In the genomic region with DNA sequence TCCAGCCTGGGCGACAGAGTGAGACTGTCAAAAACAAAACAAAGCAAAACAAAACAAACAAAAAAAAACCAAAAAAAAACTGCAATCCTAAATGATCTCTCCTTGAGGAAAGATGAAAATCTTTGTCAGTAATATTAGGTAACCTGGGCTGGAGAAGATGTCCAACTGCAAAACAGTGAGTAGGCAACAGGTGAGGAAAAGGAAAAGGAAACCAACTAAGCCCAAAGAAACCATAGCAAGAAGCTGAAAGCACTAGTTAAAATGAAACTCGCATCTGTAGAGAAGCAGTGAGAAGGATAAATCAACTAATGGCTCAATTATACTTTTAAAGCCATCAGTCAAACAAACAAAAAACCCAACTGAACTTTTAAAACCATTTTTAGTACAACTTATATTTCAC, we compare ENCODE assay signal across 14 cellular contexts. TPM values are rescaled to one million over a fixed set of nuclear protein-coding genes. Genes with fewer than 3 reads are reported as not detected.
DNase-seq lines count a peak whose midpoint lies in the region; ATAC-seq, FAIRE-seq and TF ChIP-seq lines count a peak whose summit lies in the region.
"Had no signal": no experiment of that assay in that cellular context is flagged by ENCODE, and none has a peak within 500 bp of the region (broad histone marks: within the 10 kb centered on the region; RNA-seq: fewer than 3 reads in every experiment).

No MANE protein-coding gene starts in this region.

- no peak overlapping the region for H3K4me3 ChIP-seq in tibial nerve
- H3K4me3 ChIP-seq: upper lobe of left lung had no signal

- no peak overlapping the region for H3K27ac ChIP-seq in tibial nerve
- H3K27ac ChIP-seq: upper lobe of left lung had no signal

- no peaks in the 10 kb centered on the region for H3K27me3 ChIP-seq in tibial nerve
- H3K27me3 ChIP-seq: upper lobe of left lung had no signal

- DNase-seq in GM18507 (ENCODE audit: extremely low spot score, insufficient read length, low read depth) = no peak
- no peak for DNase-seq in activated gamma-delta T cell treated with Interleukin-2 at 50 U/mL for 16 hours
- DNase-seq in GM19239 (ENCODE audit: insufficient read length, low spot score) = no peak
- no peak for DNase-seq in stimulated activated naive B cell treated with anti-CD40 and anti-IgM and Interleukin-4, amounts not matched to agents 10 μg/mL and 1 μg/mL and 100 μg/mL, for 72 hours
- no peak for DNase-seq in tibial nerve (ENCODE audit: low spot score in 2 of 2)
- DNase-seq: DMS79 treated with DMSO at 0.1 percent for 48 hours, NCI-H1417, NCI-H526, Right ventricle myocardium superior, upper lobe of left lung had no signal

- H3K4me1 Mint-ChIP-seq in stimulated activated naive B cell treated with anti-CD40 and anti-IgM and Interleukin-4, amounts not matched to agents 10 μg/mL and 1 μg/mL and 100 μg/mL, for 72 hours = peaks cover 3 to 6% of the 10 kb centered on the region in 2 donors

- peak; percentile 73 for ATAC-seq in GM21360 (IDR thresholded peaks at IDR 0.05; ENCODE audit: unreplicated experiment)
- peak; percentile 80 for ATAC-seq in HG02852 (IDR thresholded peaks at IDR 0.05; ENCODE audit: unreplicated experiment)
- ATAC-seq in HG03558 (IDR thresholded peaks at IDR 0.05; ENCODE audit: extremely low read depth, unreplicated experiment) = peak; percentile 55
- no peak for ATAC-seq in stimulated activated naive B cell treated with anti-CD40 and anti-IgM and Interleukin-4, amounts not matched to agents 10 μg/mL and 1 μg/mL and 100 μg/mL, for 72 hours (replicated peaks)
- ATAC-seq: left lobe of liver had no signal

- H3K9me3 Mint-ChIP-seq in stimulated activated naive B cell treated with anti-CD40 and anti-IgM and Interleukin-4, amounts not matched to agents 10 μg/mL and 1 μg/mL and 100 μg/mL, for 72 hours = no peaks in the 10 kb centered on the region

- H3K36me3 Mint-ChIP-seq in stimulated activated naive B cell treated with anti-CD40 and anti-IgM and Interleukin-4, amounts not matched to agents 10 μg/mL and 1 μg/mL and 100 μg/mL, for 72 hours = peaks cover 0 to 2% of the 10 kb centered on the region in 2 donors

- FAIRE-seq in GM18507 (lab: Jason Lieb, UNC) (peak; percentile 89), GM19239 (lab: Jason Lieb, UNC) (no peak)

- H3K9me3 ChIP-seq in tibial nerve = no peaks in the 10 kb centered on the region
- H3K9me3 ChIP-seq: upper lobe of left lung had no signal

- H3K4me1 ChIP-seq in tibial nerve = no peaks in the 10 kb centered on the region
- H3K4me1 ChIP-seq: upper lobe of left lung had no signal

- no peak for TF ChIP-seq CTCF in tibial nerve (IDR thresholded peaks at IDR 0.05)

- H3K36me3 ChIP-seq in tibial nerve = no peaks in the 10 kb centered on the region
- H3K36me3 ChIP-seq: upper lobe of left lung had no signal

- no peak overlapping the region for H3K27ac Mint-ChIP-seq in stimulated activated naive B cell treated with anti-CD40 and anti-IgM and Interleukin-4, amounts not matched to agents 10 μg/mL and 1 μg/mL and 100 μg/mL, for 72 hours

- TF ChIP-seq EP300 in tibial nerve (IDR thresholded peaks at IDR 0.05) = no peak

- WGBS in tibial nerve, 2 donors = 70 to 90% methylated on average over 2 of the region's 2 CpGs

- TF ChIP-seq POLR2A in tibial nerve (IDR thresholded peaks at IDR 0.05) = no peak

- H3K4me3 Mint-ChIP-seq in stimulated activated naive B cell treated with anti-CD40 and anti-IgM and Interleukin-4, amounts not matched to agents 10 μg/mL and 1 μg/mL and 100 μg/mL, for 72 hours = no peak overlapping the region

- no peaks in the 10 kb centered on the region for H3K27me3 Mint-ChIP-seq in stimulated activated naive B cell treated with anti-CD40 and anti-IgM and Interleukin-4, amounts not matched to agents 10 μg/mL and 1 μg/mL and 100 μg/mL, for 72 hours

RNA-seq across cellular contexts. Expression of a gene that starts 54.2 kb away (rescaled TPM):
- 10 to 100 TPM in 3 of 4 donors, 1 to 10 TPM in 1; 8.0 to 28.0 (median 15.2) TPM for total RNA-seq in tibial nerve

Comparison
In these comparisons a context has a peak if more than half of its experiments do, and no peak if none do; other contexts are left out.
1. ATAC-seq: peak in GM21360 (single experiment), HG02852 (single experiment) and HG03558 (single experiment); none in stimulated activated naive B cell treated with anti-CD40 and anti-IgM and Interleukin-4, amounts not matched to agents 10 μg/mL and 1 μg/mL and 100 μg/mL, for 72 hours (0 of 2).